ENCODE assay signal across 13 cellular contexts in genomic region chr15:82942691-82943090, GRCh38. TPM values are rescaled to one million over a fixed set of nuclear protein-coding genes. Genes with fewer than 3 reads are reported as not detected.
DNase-seq lines count a peak whose midpoint lies in the region; ATAC-seq, FAIRE-seq and TF ChIP-seq lines count a peak whose summit lies in the region.
"Had no signal": no experiment of that assay in that cellular context is flagged by ENCODE, and none has a peak within 500 bp of the region (broad histone marks: within the 10 kb centered on the region; RNA-seq: fewer than 3 reads in every experiment).

No MANE protein-coding gene starts in this region.

- DNase-seq in HCT116 (ENCODE audit: low read depth, low spot score), result peak; percentile 60
- peak; percentile 97 for DNase-seq in RWPE2 (ENCODE audit: low spot score)
- DNase-seq in keratinocyte (ENCODE audit: low read depth, low spot score), result peak; percentile 81
- peak; percentile 41 for DNase-seq in stromal cell of bone marrow (ENCODE audit: low read depth)
- no peak for DNase-seq in NCI-H2227 treated with DMSO at 0.1 percent for 48 hours (lab: John Stamatoyannopoulos, UW)
- no peak for DNase-seq in T-helper 1 cell
- DNase-seq in dermis blood vessel endothelial cell, result no peak
- DNase-seq: activated CD8-positive, alpha-beta T cell treated with anti-CD3 and anti-CD28 coated beads, Interleukin-2, amount 10 ng/mL, durations not matched to agents 7 days and 5 days; activated naive CD4-positive, alpha-beta T cell treated with Interleukin-2 at 50 U/mL for 16 hours; stimulated activated CD4-positive, alpha-beta T cell treated with anti-CD3 and anti-CD28 coated beads, Interleukin-4, amount 100 ng/mL, for 1 hour had no signal

- peak; percentile 83 for ATAC-seq in HCT116
- peak; percentile 98 for ATAC-seq in RWPE2 (ENCODE audit: low read depth)
- no peak for ATAC-seq in GM21515 (IDR thresholded peaks at IDR 0.05; ENCODE audit: unreplicated experiment)
- ATAC-seq: activated CD8-positive, alpha-beta T cell treated with anti-CD3 and anti-CD28 coated beads, Interleukin-2, amount 10 ng/mL, durations not matched to agents 7 days and 5 days had no signal

- no peaks in the 10 kb centered on the region for H3K9me2 ChIP-seq in HCT116 (ENCODE audit: insufficient read depth)

- no peaks in the 10 kb centered on the region for H3K36me3 ChIP-seq in HCT116 (ENCODE audit: control insufficient read depth in 1 of 2, insufficient read depth in 2 of 2, low read length in 2 of 2)
- H3K36me3 ChIP-seq in RWPE2 (ENCODE audit: low read depth), result no peaks in the 10 kb centered on the region
- H3K36me3 ChIP-seq in keratinocyte (ENCODE audit: control insufficient read depth in 2 of 2, extremely low read depth in 1 of 2, insufficient read depth in 2 of 2, low read length in 2 of 2), result no peaks in the 10 kb centered on the region

- CTCF ChIA-PET in HCT116 (lab: Charles Lee), result interaction anchor here (2.2 kb wide), 1 partner anchor 93 kb away, joined by 5 read pairs; no protein-coding TSS in a partner anchor

- no peak for TF ChIP-seq POLR2A in HCT116 (IDR thresholded peaks at IDR 0.05; ENCODE audit: borderline replicate concordance, extremely low read depth, insufficient read depth, insufficient read length)

- TF ChIP-seq CTCF in HCT116 (IDR thresholded peaks at IDR 0.05 in 2 of 3, conservative IDR thresholded peaks at IDR 0.05 in 1 of 3; ENCODE audit: borderline replicate concordance in 1 of 3, insufficient read depth in 1 of 3, low read depth in 2 of 3, low read length in 2 of 3), result no peak
- no peak for TF ChIP-seq CTCF in RWPE2 (IDR thresholded peaks at IDR 0.05; ENCODE audit: poor library complexity, severe bottlenecking)
- TF ChIP-seq CTCF in keratinocyte (optimal IDR thresholded peaks at IDR 0.05 in 1 of 3, IDR thresholded peaks at IDR 0.05 in 1 of 3, conservative IDR thresholded peaks at IDR 0.05 in 1 of 3; ENCODE audit: extremely low read depth in 1 of 3, insufficient read depth in 2 of 3, low read length in 3 of 3), result no peak

- H3K79me2 ChIP-seq in HCT116 (ENCODE audit: insufficient read depth, low read length) (no peaks in the 10 kb centered on the region), keratinocyte (ENCODE audit: control insufficient read depth, insufficient read depth, low read length) (no peaks in the 10 kb centered on the region)

- H4K20me1 ChIP-seq in HCT116 (ENCODE audit: insufficient read depth) (no peaks in the 10 kb centered on the region), keratinocyte (ENCODE audit: control insufficient read depth, extremely low read depth, insufficient read depth, low read length) (peaks cover 2% of the 10 kb centered on the region)

- TF ChIP-seq RAD21 in HCT116 (IDR thresholded peaks at IDR 0.05; ENCODE audit: low read depth), result no peak

- intact Hi-C loops in HCT116 (cut with micrococcal nuclease), result no loop called here

- H3K27me3 ChIP-seq in HCT116 (ENCODE audit: insufficient read depth, low read length), result no peaks in the 10 kb centered on the region
- no peaks in the 10 kb centered on the region for H3K27me3 ChIP-seq in RWPE2 (ENCODE audit: insufficient read depth, poor library complexity, severe bottlenecking)
- no peaks in the 10 kb centered on the region for H3K27me3 ChIP-seq in keratinocyte (ENCODE audit: control insufficient read depth, extremely low read depth, insufficient read depth, low read length)

- dilution Hi-C loops in keratinocyte (cut with MboI; ENCODE audit: extremely low pct_ligation_motif_present, low sequenced_read_pairs), result no loop called here

- POLR2A ChIA-PET in HCT116 (lab: Charles Lee), result interaction anchor here (1.8 kb wide), 1 partner anchor 15 kb away, joined by 5 read pairs; no protein-coding TSS in a partner anchor

- FAIRE-seq in keratinocyte (lab: Jason Lieb, UNC), result peak; percentile 66
- FAIRE-seq: colon had no signal

- no TSS peak for BruUV-seq in HCT116 (replicated peaks; lab: Mats Ljungman, UMichigan)

- H2AFZ ChIP-seq in HCT116 (ENCODE audit: low read depth, low read length, poor library complexity, severe bottlenecking) (no peak overlapping the region), keratinocyte (ENCODE audit: control insufficient read depth, low read length) (no peak overlapping the region)
- H2AFZ ChIP-seq: parathyroid adenoma had no signal

- H3K4me3 ChIP-seq in HCT116 (replicated peaks in 1 of 2; ENCODE audit: low read depth in 1 of 2, low read length in 2 of 2), result no peak overlapping the region
- H3K4me3 ChIP-seq in RWPE2 (ENCODE audit: severe bottlenecking), result no peak overlapping the region
- no peak overlapping the region for H3K4me3 ChIP-seq in keratinocyte (ENCODE audit: control insufficient read depth in 2 of 3, extremely low read depth in 1 of 3, insufficient read depth in 2 of 3, low read depth in 1 of 3, low read length in 3 of 3)

- no peak overlapping the region for H3K9ac ChIP-seq in HCT116 (ENCODE audit: low read length)
- no peak overlapping the region for H3K9ac ChIP-seq in keratinocyte (ENCODE audit: control insufficient read depth, extremely low read depth, insufficient read depth, low read length)
- H3K9ac ChIP-seq: parathyroid adenoma had no signal

- H3K4me2 ChIP-seq in HCT116 (ENCODE audit: low read length) (peak overlapping the region; percentile 54), keratinocyte (ENCODE audit: control insufficient read depth, extremely low read depth, insufficient read depth, low read depth, low read length) (peak overlapping the region; percentile 61)

- RAD21 ChIA-PET in HCT116 (lab: Charles Lee; ENCODE audit: low non-redundant PET in 1 of 2, low total read pairs in 2 of 2, uncharacterized antibody in 2 of 2, unreplicated experiment in 2 of 2), result no interaction called here

- peaks cover 4 to 17% of the 10 kb centered on the region in 2 experiments; a peak in 3 of 4 replicates for H3K4me1 ChIP-seq in HCT116 (ENCODE audit: control insufficient read depth in 1 of 2, insufficient read depth in 2 of 2, low read length in 2 of 2)
- peaks cover 24% of the 10 kb centered on the region for H3K4me1 ChIP-seq in RWPE2 (ENCODE audit: insufficient read depth, poor library complexity, severe bottlenecking)
- H3K4me1 ChIP-seq in keratinocyte (ENCODE audit: control insufficient read depth, extremely low read depth, insufficient read depth, low read length), result peaks cover 15% of the 10 kb centered on the region
- H3K4me1 ChIP-seq: parathyroid adenoma had no signal

- H3K9me3 ChIP-seq in HCT116 (ENCODE audit: control insufficient read depth in 1 of 2, insufficient read depth in 1 of 2, low read depth in 1 of 2, low read length in 2 of 2), result no peaks in the 10 kb centered on the region
- H3K9me3 ChIP-seq in RWPE2 (ENCODE audit: severe bottlenecking), result no peaks in the 10 kb centered on the region
- no peaks in the 10 kb centered on the region for H3K9me3 ChIP-seq in keratinocyte (ENCODE audit: control insufficient read depth, low read depth, low read length)

- H3K27ac ChIP-seq in HCT116 (ENCODE audit: low read depth, low read length) (no peak overlapping the region), RWPE2 (ENCODE audit: poor library complexity, severe bottlenecking) (peak overlapping the region; percentile 13), keratinocyte (ENCODE audit: control insufficient read depth, insufficient read depth, low read length) (peak overlapping the region; percentile 6)
- H3K27ac ChIP-seq: parathyroid adenoma had no signal

- peaks cover 2% of the 10 kb centered on the region for H3K9me1 ChIP-seq in keratinocyte (ENCODE audit: control insufficient read depth, extremely low read depth, insufficient read depth, low read length)

TF ChIP-seq in HCT116, 20 proteins besides CTCF, POLR2A, EP300 and RAD21 (continues in another document):
- TF ChIP-seq ELF1 (IDR thresholded peaks at IDR 0.05; ENCODE audit: borderline replicate concordance, low read depth) (no peak), ZFX (IDR thresholded peaks at IDR 0.05) (no peak), CBX3 (IDR thresholded peaks at IDR 0.05; ENCODE audit: low read depth) (no peak; the same call in 1 of the 2 replicates), EZH2phosphoT487 (IDR thresholded peaks at IDR 0.05; ENCODE audit: borderline replicate concordance) (no peak), TCF7L2 (IDR thresholded peaks at IDR 0.05; ENCODE audit: borderline replicate concordance, extremely low read depth, insufficient read depth, insufficient read length) (no peak), POLR2AphosphoS5 (IDR thresholded peaks at IDR 0.05; ENCODE audit: low read depth, low read length) (peak; percentile 47), SRF (IDR thresholded peaks at IDR 0.05; ENCODE audit: low read depth) (no peak)
- TF ChIP-seq, protein P1, sequence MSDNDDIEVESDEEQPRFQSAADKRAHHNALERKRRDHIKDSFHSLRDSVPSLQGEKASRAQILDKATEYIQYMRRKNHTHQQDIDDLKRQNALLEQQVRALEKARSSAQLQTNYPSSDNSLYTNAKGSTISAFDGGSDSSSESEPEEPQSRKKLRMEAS (IDR thresholded peaks at IDR 0.05), result peak; percentile 64; the same call in 1 of the 2 replicates

RNA-seq across cellular contexts. Expression of gene HOMER2, which starts 9.8 kb away (rescaled TPM):
- total RNA-seq in HCT116 (2021; ENCODE audit: unreplicated experiment) (3.9 TPM), dermis blood vessel endothelial cell (0.42 and 1.7 TPM in 2 replicates)
- polyA plus RNA-seq in HCT116 (2012), result 2.0 and 5.4 TPM in 2 replicates
- 9.6 to 12.4 TPM (median 11.3 TPM) in 3 replicates for polyA plus RNA-seq in keratinocyte
- polyA plus RNA-seq in keratinocyte (2011; ENCODE audit: low read depth), result 40.2 TPM
- polyA plus RNA-seq in keratinocyte (2011; cell fraction: cytosol; rRNA removed), result 11.2 and 12.5 TPM in 2 replicates
- polyA plus RNA-seq in keratinocyte (2011; cell fraction: nucleus; rRNA removed), result 8.8 and 9.0 TPM in 2 replicates
- polyA plus RNA-seq in keratinocyte (2012; ENCODE audit: low replicate concordance), result 10.3 and 15.1 TPM in 2 replicates
- 7.6 to 26.7 TPM (median 8.9 TPM) in 3 replicates for polyA minus RNA-seq in keratinocyte
- polyA minus RNA-seq in keratinocyte (2011; cell fraction: cytosol; rRNA and poly(A)+ RNA removed), result 11.7 TPM
- polyA minus RNA-seq in keratinocyte (2011; cell fraction: nucleus; rRNA and poly(A)+ RNA removed), result 6.5 and 14.3 TPM in 2 replicates

RNA-seq across cellular contexts. Expression of gene RAMAC, which starts 43.3 kb away (rescaled TPM):
- total RNA-seq in HCT116 (2021; ENCODE audit: unreplicated experiment) (16.5 TPM), dermis blood vessel endothelial cell (19.4 and 26.2 TPM in 2 replicates)
- polyA plus RNA-seq in HCT116 (2012), result 12.1 and 13.8 TPM in 2 replicates
- 24.6 to 35.3 TPM (median 27.8 TPM) in 3 replicates for polyA plus RNA-seq in keratinocyte
- 31.5 TPM for polyA plus RNA-seq in keratinocyte (2011; ENCODE audit: low read depth)
- polyA plus RNA-seq in keratinocyte (2011; cell fraction: cytosol; rRNA removed), result 20.0 and 28.7 TPM in 2 replicates
- 12.0 and 17.1 TPM in 2 replicates for polyA plus RNA-seq in keratinocyte (2011; cell fraction: nucleus; rRNA removed)
- 24.4 and 32.8 TPM in 2 replicates for polyA plus RNA-seq in keratinocyte (2012; ENCODE audit: low replicate concordance)
- polyA minus RNA-seq in keratinocyte, result 5.1 to 14.8 TPM (median 13.3 TPM) in 3 replicates
- polyA minus RNA-seq in keratinocyte (2011; cell fraction: cytosol; rRNA and poly(A)+ RNA removed), result 13.4 TPM
- polyA minus RNA-seq in keratinocyte (2011; cell fraction: nucleus; rRNA and poly(A)+ RNA removed), result 5.1 and 6.8 TPM in 2 replicates

Comparison
In these comparisons a context has a peak if more than half of its experiments do, and no peak if none do; other contexts are left out.
1. DNase-seq: peak in HCT116 (single experiment), RWPE2 (single experiment), keratinocyte (single experiment) and stromal cell of bone marrow (single experiment); none in NCI-H2227 treated with DMSO at 0.1 percent for 48 hours (single experiment), T-helper 1 cell (0 of 5) and dermis blood vessel endothelial cell (single experiment).